Comparison of ENCODE assay signal across 8 cellular contexts in genomic region chr3:66501483-66502266, GRCh38. TPM values are rescaled to one million over a fixed set of nuclear protein-coding genes. Genes with fewer than 3 reads are reported as not detected.
DNase-seq lines count a peak whose midpoint lies in the region; ATAC-seq and TF ChIP-seq lines count a peak whose summit lies in the region.

No MANE protein-coding gene starts in this region.

- H3K36me3 ChIP-seq in SJSA1 = peaks cover 9% of the 10 kb centered on the region
- H3K36me3 ChIP-seq in prostate gland = no peaks in the 10 kb centered on the region

- peak overlapping the region; percentile 99 for H3K4me3 ChIP-seq in SJSA1
- H3K4me3 ChIP-seq in fibroblast of mammary gland (ENCODE audit: control insufficient read depth, low read depth, low read length) = peak overlapping the region; percentile 52
- H3K4me3 ChIP-seq in prostate gland = peak overlapping the region; percentile 25 to 99

- TF ChIP-seq CTCF in fibroblast of mammary gland (conservative IDR thresholded peaks at IDR 0.05; ENCODE audit: control insufficient read depth, insufficient read depth, low read depth, low read length) (peak; percentile 28), prostate gland (IDR thresholded peaks at IDR 0.05) (no peak)

- 33% methylated on average over 20 of the region's 20 CpGs for WGBS in prostate gland

- ATAC-seq in GM18868 (IDR thresholded peaks at IDR 0.05; ENCODE audit: unreplicated experiment) (no peak), GM18505 (IDR thresholded peaks at IDR 0.05; ENCODE audit: unreplicated experiment) (no peak), HG02840 (IDR thresholded peaks at IDR 0.05; ENCODE audit: low FRiP score, unreplicated experiment) (no peak)

- H3K27ac ChIP-seq in SJSA1 (no peak overlapping the region), prostate gland (peak overlapping the region; percentile 23 to 54)

- DNase-seq in GM03348 (ENCODE audit: low spot score) (peak; percentile 6), SJSA1 (ENCODE audit: low read depth in 1 of 2, low spot score in 2 of 2) (no peak), fibroblast of mammary gland (ENCODE audit: low read depth) (no peak), prostate gland (ENCODE audit: low spot score) (no peak), hypothalamus (lab: John Stamatoyannopoulos, UW) (no peak)

- H3K9me3 ChIP-seq in SJSA1 (replicated peaks) (0 out of 2 replicates have a peak, but pooled peaks cover 2% of the 10 kb centered on the region), prostate gland (no peaks in the 10 kb centered on the region)

- H3K4me1 ChIP-seq in SJSA1 (replicated peaks) (peaks cover 17% of the 10 kb centered on the region), prostate gland (replicated peaks) (no peaks in the 10 kb centered on the region)

- no peaks in the 10 kb centered on the region for H3K27me3 ChIP-seq in SJSA1 (replicated peaks)
- no peaks in the 10 kb centered on the region for H3K27me3 ChIP-seq in prostate gland (replicated peaks; ENCODE audit: insufficient read depth)

- intact Hi-C loops in prostate gland (cut with DNase I) = loop anchor here (2.0 to 10.0 kb wide), 3 partner anchors 83 to 315 kb away; no protein-coding TSS in a partner anchor

- TF ChIP-seq POLR2A in prostate gland (IDR thresholded peaks at IDR 0.05) = no peak
- no peak for TF ChIP-seq POLR2A in GM18505 (IDR thresholded peaks at IDR 0.05; ENCODE audit: borderline replicate concordance, extremely low read depth, insufficient read depth, insufficient read length)

RNA-seq across cellular contexts. Expression of gene LRIG1, which starts 0.9 kb away (rescaled TPM):
- total RNA-seq in SJSA1 (2014; rRNA removed; shearing (Covaris generic)) = 12.7 and 16.0 TPM in 2 replicates
- 100 to 1,000 TPM; 119 to 186 TPM for total RNA-seq in prostate gland
